Comparison of ENCODE assay signal across 8 cellular contexts in genomic region chr12:107318554-107318803, GRCh38.
DNase-seq lines count a peak whose midpoint lies in the region; ATAC-seq and TF ChIP-seq lines count a peak whose summit lies in the region.

No MANE protein-coding gene starts in this region.

- no peak overlapping the region for H3K23ac ChIP-seq in neuronal stem cell (ENCODE audit: low read depth, low read length, poor library complexity)

- H3K18ac ChIP-seq in neuronal stem cell (ENCODE audit: low read length): peak overlapping the region; percentile 94

- peaks cover 41% of the 10 kb centered on the region for H3K4me1 Mint-ChIP-seq in CD8-positive, alpha-beta T cell (ENCODE audit: low read depth)

- peak overlapping the region; percentile 69 for H3K4me3 ChIP-seq in CD8-positive, alpha-beta T cell (ENCODE audit: low read depth, low read length)
- H3K4me3 ChIP-seq in SJSA1 (peak overlapping the region; percentile 38), esophagus squamous epithelium (peak overlapping the region; percentile 53 to 73 (median 66)), neuronal stem cell (ENCODE audit: low read length in 2 of 2) (peak overlapping the region; percentile 59 to 84)

- intact Hi-C loops in CD8-positive, alpha-beta T cell (cut with DNase I, micrococcal nuclease): loop anchor here (1.0 to 10.0 kb wide), 10 partner anchors 54 to 1016 kb away; partner anchors contain the start of genes PWP1 (in 2 of the 2), CRY1 (in 1 of the 2) and TCP11L2 (in 1 of the 2)
- intact Hi-C loops in esophagus squamous epithelium (cut with DNase I): loop anchor here (10.0 kb wide), 2 partner anchors 184 to 286 kb away; no protein-coding TSS in a partner anchor

- H3K79me1 ChIP-seq in neuronal stem cell (ENCODE audit: low read depth, low read length): peaks cover 12% of the 10 kb centered on the region

- POLR2A ChIA-PET in CD8-positive, alpha-beta T cell (lab: Charles Lee): interaction anchor here (1.5 to 4.4 kb wide), 3 partner anchors 9 to 88 kb away, joined by 4 to 76 read pairs (median 12); no protein-coding TSS in a partner anchor

- H3K4ac ChIP-seq in neuronal stem cell (ENCODE audit: low read length): no peak overlapping the region

- TF ChIP-seq CTCF in CD8-positive, alpha-beta T cell (IDR thresholded peaks at IDR 0.05): no peak
- TF ChIP-seq CTCF in esophagus squamous epithelium (IDR thresholded peaks at IDR 0.05): no peak

- no peak overlapping the region for H3K14ac ChIP-seq in neuronal stem cell (ENCODE audit: low read length)

- no peak for ATAC-seq in CD8-positive, alpha-beta T cell
- ATAC-seq in HG03469 (IDR thresholded peaks at IDR 0.05; ENCODE audit: unreplicated experiment): no peak
- ATAC-seq in GM19463 (IDR thresholded peaks at IDR 0.05; ENCODE audit: unreplicated experiment): no peak

- no peaks in the 10 kb centered on the region for H3K27me3 ChIP-seq in CD8-positive, alpha-beta T cell (ENCODE audit: insufficient read depth, low read length)
- peaks cover 65% of the 10 kb centered on the region for H3K27me3 ChIP-seq in SJSA1 (replicated peaks)
- H3K27me3 ChIP-seq in esophagus squamous epithelium: peaks cover 0 to 87% (median 0%) of the 10 kb centered on the region in 4 donors
- H3K27me3 ChIP-seq in neuronal stem cell (ENCODE audit: control insufficient read depth in 3 of 3, insufficient read depth in 3 of 3, low read depth in 1 of 3, low read length in 3 of 3): peaks cover 4 to 36% (median 35%) of the 10 kb centered on the region in 3 experiments

- no peak overlapping the region for H2BK120ac ChIP-seq in neuronal stem cell (ENCODE audit: low read depth, low read length)

- peak overlapping the region; percentile 48 for H2BK5ac ChIP-seq in neuronal stem cell (ENCODE audit: low read length)

- H3K9me3 ChIP-seq in CD8-positive, alpha-beta T cell (ENCODE audit: low read length): no peaks in the 10 kb centered on the region
- H3K9me3 ChIP-seq in SJSA1 (replicated peaks): no peaks in the 10 kb centered on the region
- H3K9me3 ChIP-seq in esophagus squamous epithelium: no peaks in the 10 kb centered on the region
- peaks cover 0 to 2% of the 10 kb centered on the region in 2 donors for H3K9me3 ChIP-seq in neuronal stem cell (replicated peaks in 1 of 2; ENCODE audit: control insufficient read depth in 2 of 2, insufficient read depth in 1 of 2, low read depth in 1 of 2, low read length in 2 of 2)

- peak overlapping the region; percentile 46 for H3K27ac Mint-ChIP-seq in CD8-positive, alpha-beta T cell

- H3K4me1 ChIP-seq in CD8-positive, alpha-beta T cell (ENCODE audit: insufficient read depth, low read length): peaks cover 27% of the 10 kb centered on the region
- H3K4me1 ChIP-seq in SJSA1 (replicated peaks): peaks cover 34% of the 10 kb centered on the region
- H3K4me1 ChIP-seq in esophagus squamous epithelium: peaks cover 13 to 58% (median 17%) of the 10 kb centered on the region in 3 donors
- H3K4me1 ChIP-seq in neuronal stem cell (ENCODE audit: control insufficient read depth in 2 of 2, insufficient read depth in 1 of 2, low read depth in 1 of 2, low read length in 2 of 2): peaks cover 4 to 7% of the 10 kb centered on the region in 2 donors

- no peak for TF ChIP-seq POLR2A in esophagus squamous epithelium (IDR thresholded peaks at IDR 0.05)

- H3K9ac ChIP-seq in neuronal stem cell (ENCODE audit: low read depth, low read length, poor library complexity): peak overlapping the region; percentile 88

- H3K36me3 ChIP-seq in CD8-positive, alpha-beta T cell (ENCODE audit: insufficient read depth, low read length): no peaks in the 10 kb centered on the region
- no peaks in the 10 kb centered on the region for H3K36me3 ChIP-seq in SJSA1
- no peaks in the 10 kb centered on the region for H3K36me3 ChIP-seq in esophagus squamous epithelium
- no peaks in the 10 kb centered on the region for H3K36me3 ChIP-seq in neuronal stem cell (replicated peaks in 1 of 2; ENCODE audit: control insufficient read depth in 2 of 2, insufficient read depth in 2 of 2, low read length in 2 of 2)

- no peak overlapping the region for H4K8ac ChIP-seq in neuronal stem cell (ENCODE audit: low read depth, low read length)

- H2BK12ac ChIP-seq in neuronal stem cell (ENCODE audit: low read length): no peak overlapping the region

- peak overlapping the region; percentile 87 for H3K4me3 Mint-ChIP-seq in CD8-positive, alpha-beta T cell

- H2AFZ ChIP-seq in neuronal stem cell (ENCODE audit: low read length): peak overlapping the region; percentile 92

- no peak overlapping the region for H4K91ac ChIP-seq in neuronal stem cell (ENCODE audit: low read depth, low read length, poor library complexity)

- peak overlapping the region; percentile 88 for H2BK15ac ChIP-seq in neuronal stem cell (ENCODE audit: low read length)

- CTCF ChIA-PET in CD8-positive, alpha-beta T cell (lab: Charles Lee): interaction anchor here (0.6 to 5.6 kb wide), 9 partner anchors 17 to 288 kb away, joined by 3 to 65 read pairs (median 4); no protein-coding TSS in a partner anchor

- no peak overlapping the region for H2AK5ac ChIP-seq in neuronal stem cell (ENCODE audit: low read depth, low read length)

- H3K4me2 ChIP-seq in neuronal stem cell (ENCODE audit: insufficient read depth, low read length, poor library complexity, severe bottlenecking): peak overlapping the region; percentile 99

- no peaks in the 10 kb centered on the region for H3K27me3 Mint-ChIP-seq in CD8-positive, alpha-beta T cell (ENCODE audit: low read depth)

- 0% methylated on average over 4 of the region's 19 CpGs; no CpG with 5 or more reads in 1 of the 2 donors for WGBS in esophagus squamous epithelium, 2 donors
- WGBS in neuronal stem cell (ENCODE audit: extremely low coverage in 2 of 2, insufficient read length in 2 of 2, insufficient replicate concordance in 1 of 2), 2 donors: no CpG with 5 or more reads among the region's 19 CpGs

- no peaks in the 10 kb centered on the region for H3K9me3 Mint-ChIP-seq in CD8-positive, alpha-beta T cell

- H3K36me3 Mint-ChIP-seq in CD8-positive, alpha-beta T cell: peaks cover 11% of the 10 kb centered on the region

- H3K27ac ChIP-seq in CD8-positive, alpha-beta T cell (ENCODE audit: low read depth, low read length): peak overlapping the region; percentile 81
- H3K27ac ChIP-seq in SJSA1 (no peak overlapping the region), esophagus squamous epithelium (peak overlapping the region; percentile 79 to 87 (median 83)), neuronal stem cell (replicated peaks; ENCODE audit: low read length) (no peak overlapping the region)

- peak in 1 of 7 experiments; percentile 8 for DNase-seq in CD8-positive, alpha-beta T cell
- DNase-seq in SJSA1 (ENCODE audit: low read depth in 1 of 2, low spot score in 2 of 2): no peak
- no peak for DNase-seq in esophagus squamous epithelium (lab: John Stamatoyannopoulos, UW)
- DNase-seq in neuronal stem cell (ENCODE audit: low spot score): no peak
- DNase-seq in LoVo (ENCODE audit: low spot score): no peak
- DNase-seq in stimulated activated CD4-positive, alpha-beta T cell treated with anti-CD3 and anti-CD28 coated beads, Interleukin-15, amount 100 ng/mL, for 24 hours: no peak

Comparison
In these comparisons a context has a peak if more than half of its experiments do, and no peak if none do; other contexts are left out.
1. H3K27ac ChIP-seq: peak in CD8-positive, alpha-beta T cell (single experiment) and esophagus squamous epithelium (4 of 4); none in SJSA1 (single experiment) and neuronal stem cell (single experiment).
2. Peak in every context shown above with its lines, with median percentiles within 50 percentile points of each other: H3K4me3 ChIP-seq.